9 cellular contexts compared by ENCODE assay signal in the genomic region with DNA sequence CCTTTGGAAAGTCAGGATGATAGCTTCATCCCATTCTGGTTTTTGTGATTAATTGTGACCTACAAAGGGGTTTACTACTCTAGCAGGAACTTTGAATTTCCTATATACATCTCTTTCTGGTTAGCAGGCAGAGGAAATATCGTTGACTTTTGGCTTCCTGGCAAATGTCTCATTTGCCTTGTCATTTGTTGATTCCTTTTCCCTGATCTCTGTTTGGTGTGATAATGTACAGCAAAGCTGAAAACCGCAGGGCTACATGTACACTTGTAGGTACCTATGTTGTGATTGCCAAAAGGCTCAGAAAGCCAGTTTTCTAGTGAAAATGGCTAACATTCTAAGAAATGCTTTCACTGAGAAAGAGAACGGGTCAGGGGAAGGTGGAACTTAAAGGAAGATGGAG. TPM values are rescaled to one million over a fixed set of nuclear protein-coding genes. Genes with fewer than 3 reads are reported as not detected.
DNase-seq lines count a peak whose midpoint lies in the region; ATAC-seq, FAIRE-seq and TF ChIP-seq lines count a peak whose summit lies in the region.
"Had no signal": no experiment of that assay in that cellular context is flagged by ENCODE, and none has a peak within 500 bp of the region (broad histone marks: within the 10 kb centered on the region; RNA-seq: fewer than 3 reads in every experiment).

No MANE protein-coding gene starts in this region.

- no peaks in the 10 kb centered on the region for H3K27me3 Mint-ChIP-seq in activated T-cell treated with anti-CD3 and anti-CD28 coated beads, Interleukin-2, amount 50 U/mL, for 24 hours
- no peaks in the 10 kb centered on the region for H3K27me3 Mint-ChIP-seq in activated CD8-positive, alpha-beta T cell treated with anti-CD3 and anti-CD28 coated beads for 36 hours

- H3K36me3 Mint-ChIP-seq in activated T-cell treated with anti-CD3 and anti-CD28 coated beads, Interleukin-2, amount 50 U/mL, for 24 hours (ENCODE audit: low read depth): peaks cover 72% of the 10 kb centered on the region
- H3K36me3 Mint-ChIP-seq in activated CD8-positive, alpha-beta T cell treated with anti-CD3 and anti-CD28 coated beads for 36 hours (ENCODE audit: low read depth): peaks cover 26% of the 10 kb centered on the region

- TF ChIP-seq EP300 in gastroesophageal sphincter (IDR thresholded peaks at IDR 0.05): no peak

- H3K4me1 ChIP-seq in gastroesophageal sphincter (peaks cover 10 to 89% (median 16%) of the 10 kb centered on the region in 3 donors), thoracic aorta (ENCODE audit: control insufficient read depth in 1 of 2, low read depth in 2 of 2) (peaks cover 40 to 90% of the 10 kb centered on the region in 2 donors)

- no peak for TF ChIP-seq CTCF in activated CD8-positive, alpha-beta T cell treated with anti-CD3 and anti-CD28 coated beads for 36 hours (IDR thresholded peaks at IDR 0.05)
- TF ChIP-seq CTCF in gastroesophageal sphincter (IDR thresholded peaks at IDR 0.05) (no peak), thoracic aorta (IDR thresholded peaks at IDR 0.05) (no peak), D721Med (IDR thresholded peaks at IDR 0.05; ENCODE audit: insufficient read depth, missing control alignments) (no peak)

- CTCF ChIA-PET in activated CD8-positive, alpha-beta T cell treated with anti-CD3 and anti-CD28 coated beads for 36 hours (lab: Charles Lee): interaction anchor here (0.8 to 4.1 kb wide), 6 partner anchors 17 to 109 kb away, joined by 3 to 32 read pairs (median 3); no protein-coding TSS in a partner anchor

- H3K36me3 ChIP-seq in gastroesophageal sphincter: peaks cover 0 to 28% of the 10 kb centered on the region in 2 donors
- H3K36me3 ChIP-seq in thoracic aorta: no peaks in the 10 kb centered on the region

- no peaks in the 10 kb centered on the region for H3K9me3 Mint-ChIP-seq in activated T-cell treated with anti-CD3 and anti-CD28 coated beads, Interleukin-2, amount 50 U/mL, for 24 hours
- H3K9me3 Mint-ChIP-seq in activated CD8-positive, alpha-beta T cell treated with anti-CD3 and anti-CD28 coated beads for 36 hours: no peaks in the 10 kb centered on the region

- 42 to 43% methylated on average over 3 of the region's 3 CpGs for WGBS in gastroesophageal sphincter (ENCODE audit: low coverage in 1 of 2), 2 donors

- no peak for TF ChIP-seq POLR2A in gastroesophageal sphincter (IDR thresholded peaks at IDR 0.05)

- DNase-seq in activated T-cell treated with anti-CD3 and anti-CD28 coated beads, Interleukin-2, amount 50 U/mL, for 24 hours: no peak
- no peak for DNase-seq in activated T-cell treated with anti-CD3 and anti-CD28 coated beads, Interleukin-2, amount 50 U/mL, for 48 hours
- no peak for DNase-seq in activated CD8-positive, alpha-beta T cell treated with anti-CD3 and anti-CD28 coated beads for 36 hours
- DNase-seq in thoracic aorta (ENCODE audit: low spot score) (no peak), D721Med (ENCODE audit: insufficient read length, low spot score) (no peak), NCI-H510A treated with DMSO at 0.1 percent for 48 hours (lab: John Stamatoyannopoulos, UW) (no peak)
- DNase-seq: NCI-H2171 had no signal

- H3K27me3 ChIP-seq in gastroesophageal sphincter: no peaks in the 10 kb centered on the region
- no peaks in the 10 kb centered on the region for H3K27me3 ChIP-seq in thoracic aorta (replicated peaks; ENCODE audit: insufficient read depth)

- H3K4me3 Mint-ChIP-seq in activated T-cell treated with anti-CD3 and anti-CD28 coated beads, Interleukin-2, amount 50 U/mL, for 24 hours: no peak overlapping the region
- no peak overlapping the region for H3K4me3 Mint-ChIP-seq in activated CD8-positive, alpha-beta T cell treated with anti-CD3 and anti-CD28 coated beads for 36 hours

- peak overlapping the region in 3 of 4 donors; percentile 37 to 56 (median 46) for H3K27ac ChIP-seq in gastroesophageal sphincter
- peak overlapping the region; percentile 57 to 72 for H3K27ac ChIP-seq in thoracic aorta

- peaks cover 85% of the 10 kb centered on the region for H3K4me1 Mint-ChIP-seq in activated T-cell treated with anti-CD3 and anti-CD28 coated beads, Interleukin-2, amount 50 U/mL, for 24 hours (ENCODE audit: low read depth)
- H3K4me1 Mint-ChIP-seq in activated CD8-positive, alpha-beta T cell treated with anti-CD3 and anti-CD28 coated beads for 36 hours (ENCODE audit: low read depth): peaks cover 69% of the 10 kb centered on the region

- H3K9me3 ChIP-seq in gastroesophageal sphincter (no peaks in the 10 kb centered on the region), thoracic aorta (no peaks in the 10 kb centered on the region)

- ATAC-seq in activated CD8-positive, alpha-beta T cell treated with anti-CD3 and anti-CD28 coated beads for 36 hours: peak; percentile 49
- ATAC-seq in gastroesophageal sphincter: no peak
- ATAC-seq in thoracic aorta (ENCODE audit: insufficient number of reproducible peaks, low FRiP score, low read depth): no peak
- no peak for ATAC-seq in HG03280 (IDR thresholded peaks at IDR 0.05; ENCODE audit: unreplicated experiment)

- H3K4me3 ChIP-seq in gastroesophageal sphincter (no peak overlapping the region), thoracic aorta (no peak overlapping the region)

- H3K27ac Mint-ChIP-seq in activated T-cell treated with anti-CD3 and anti-CD28 coated beads, Interleukin-2, amount 50 U/mL, for 24 hours: peak overlapping the region; percentile 88
- H3K27ac Mint-ChIP-seq in activated CD8-positive, alpha-beta T cell treated with anti-CD3 and anti-CD28 coated beads for 36 hours: peak overlapping the region; percentile 9

- POLR2A ChIA-PET in activated CD8-positive, alpha-beta T cell treated with anti-CD3 and anti-CD28 coated beads for 36 hours (lab: Charles Lee): interaction anchor here (1.3 kb wide), 1 partner anchor 68 kb away, joined by 3 read pairs; no protein-coding TSS in a partner anchor

- intact Hi-C loops in activated CD8-positive, alpha-beta T cell treated with anti-CD3 and anti-CD28 coated beads for 36 hours (cut with micrococcal nuclease): no loop called here

- no peak for FAIRE-seq in D721Med (lab: Jason Lieb, UNC)

RNA-seq across cellular contexts. Expression of a gene that starts 44.3 kb away (rescaled TPM):
- 10 to 100 TPM; 81.0 to 81.1 TPM for total RNA-seq in activated CD8-positive, alpha-beta T cell treated with anti-CD3 and anti-CD28 coated beads for 36 hours
- total RNA-seq in gastroesophageal sphincter (10 to 100 TPM; 22.0 to 31.6 (median 28.8) TPM), thoracic aorta (10 to 100 TPM; 17.3 to 35.4 TPM)
